ENCODE assay signal across 8 cellular contexts in genomic region chr9:113548221-113549041, GRCh38.
A peak's percentile ranks its signal among the peaks of the same experiment; 100 is the strongest.
DNase-seq lines count a peak whose midpoint lies in the region; ATAC-seq, FAIRE-seq and TF ChIP-seq lines count a peak whose summit lies in the region.

No MANE protein-coding gene starts in this region.

- H3K27me3 ChIP-seq in lower lobe of right lung (ENCODE audit: low read depth) = no peaks in the 10 kb centered on the region

- H3K4me3 ChIP-seq in lower lobe of right lung = no peak overlapping the region

- H3K9me3 Mint-ChIP-seq in central memory CD8-positive, alpha-beta T cell = no peaks in the 10 kb centered on the region

- intact Hi-C loops in lower lobe of right lung (cut with DNase I) = no loop called here

- peak overlapping the region; percentile 78 for H3K27ac Mint-ChIP-seq in central memory CD8-positive, alpha-beta T cell (ENCODE audit: low read depth)

- peak overlapping the region; percentile 49 for H3K27ac ChIP-seq in lower lobe of right lung

- DNase-seq in EL = peak; percentile 53
- DNase-seq in RCC 7860 (ENCODE audit: low spot score) = peak; percentile 72
- DNase-seq in central memory CD8-positive, alpha-beta T cell (ENCODE audit: low spot score in 2 of 2) = no peak
- peak; percentile 75 for DNase-seq in lower lobe of right lung
- peak; percentile 32 to 33 for DNase-seq in stimulated activated CD8-positive, alpha-beta memory T cell treated with anti-CD3 and anti-CD28 coated beads, Interleukin-7, amount 100 ng/mL, for 4 hours (ENCODE audit: low read depth in 2 of 2)
- DNase-seq in ureter (ENCODE audit: low spot score) = no peak
- DNase-seq in germinal center (ENCODE audit: low spot score) = no peak

- peaks cover 20% of the 10 kb centered on the region for H3K36me3 Mint-ChIP-seq in central memory CD8-positive, alpha-beta T cell (ENCODE audit: insufficient read depth)

- ATAC-seq in central memory CD8-positive, alpha-beta T cell (replicated peaks; ENCODE audit: extremely low read depth, poor library complexity, severe bottlenecking) = no peak
- ATAC-seq in lower lobe of right lung (peak; percentile 90 to 94), HG03196 (IDR thresholded peaks at IDR 0.05; ENCODE audit: unreplicated experiment) (no peak)

- TF ChIP-seq CTCF in lower lobe of right lung (IDR thresholded peaks at IDR 0.05) = no peak

- peaks cover 60% of the 10 kb centered on the region for H3K4me1 Mint-ChIP-seq in central memory CD8-positive, alpha-beta T cell

- H3K9me3 ChIP-seq in lower lobe of right lung = no peaks in the 10 kb centered on the region

- FAIRE-seq in RCC 7860 (lab: Jason Lieb, UNC) = peak; percentile 84

- H3K36me3 ChIP-seq in lower lobe of right lung = peaks cover 11% of the 10 kb centered on the region

- peak overlapping the region; percentile 15 for H3K4me3 Mint-ChIP-seq in central memory CD8-positive, alpha-beta T cell

- H3K27me3 Mint-ChIP-seq in central memory CD8-positive, alpha-beta T cell = no peaks in the 10 kb centered on the region

- H3K4me1 ChIP-seq in lower lobe of right lung = peaks cover 41% of the 10 kb centered on the region

Comparison
In these comparisons a context has a peak if more than half of its experiments do, and no peak if none do; other contexts are left out.
1. DNase-seq: peak in EL (single experiment), RCC 7860 (single experiment), lower lobe of right lung (single experiment) and stimulated activated CD8-positive, alpha-beta memory T cell treated with anti-CD3 and anti-CD28 coated beads, Interleukin-7, amount 100 ng/mL, for 4 hours (2 of 2); none in central memory CD8-positive, alpha-beta T cell (0 of 2), ureter (single experiment) and germinal center (single experiment).
2. ATAC-seq: peak in lower lobe of right lung (2 of 2); none in central memory CD8-positive, alpha-beta T cell (single experiment) and HG03196 (single experiment).